7 cellular contexts compared by ENCODE assay signal in genomic region chr6:26033132-26033941, GRCh38. TPM values are rescaled to one million over a fixed set of nuclear protein-coding genes. Genes with fewer than 3 reads are reported as not detected.
A peak's percentile ranks its signal among the peaks of the same experiment; 100 is the strongest.
DNase-seq lines count a peak whose midpoint lies in the region; ATAC-seq, FAIRE-seq and TF ChIP-seq lines count a peak whose summit lies in the region.

No MANE protein-coding gene starts in this region.

- H3K36me3 ChIP-seq in heart left ventricle (no peaks in the 10 kb centered on the region), pancreas (no peaks in the 10 kb centered on the region)

- H3K27me3 ChIP-seq in heart left ventricle: no peaks in the 10 kb centered on the region
- no peaks in the 10 kb centered on the region for H3K27me3 ChIP-seq in pancreas

- H3K4me1 ChIP-seq in heart left ventricle (peaks cover 0 to 31% (median 18%) of the 10 kb centered on the region in 12 donors), pancreas (peaks cover 0 to 9% (median 0%) of the 10 kb centered on the region in 3 donors)

- 0 to 1% (median 0%) methylated on average over 40 to 46 of the region's 46 CpGs for WGBS in heart left ventricle, 4 donors
- WGBS in pancreas, 2 donors: 1 to 2% methylated on average over 46 of the region's 46 CpGs

- H3K9me3 ChIP-seq in heart left ventricle (no peaks in the 10 kb centered on the region), pancreas (no peaks in the 10 kb centered on the region)

- DNase-seq in GM13977 (ENCODE audit: low spot score) (peak; percentile 82), MV-4-11 (lab: John Stamatoyannopoulos, UW) (peak; percentile 96), SK-N-DZ (ENCODE audit: low spot score) (peak; percentile 91), amniotic stem cell (lab: John Stamatoyannopoulos, UW) (peak; percentile 82), heart left ventricle (peak; percentile 56 to 81 (median 63)), pancreas (peak; percentile 51 to 81 (median 68))

- peak; percentile 92 for FAIRE-seq in pancreas (lab: Jason Lieb, UNC)

- TF ChIP-seq CTCF in GM13977 (IDR thresholded peaks at IDR 0.05; ENCODE audit: extremely low read depth, insufficient read depth, missing control alignments) (no peak), heart left ventricle (IDR thresholded peaks at IDR 0.05) (no peak), pancreas (IDR thresholded peaks at IDR 0.05) (no peak)

- TF ChIP-seq POLR2A in heart left ventricle (IDR thresholded peaks at IDR 0.05): peak in 1 of 2 donors; percentile 94

- intact Hi-C loops in heart left ventricle (cut with DNase I) (loop anchor here in 5 of 10 donors (1.0 to 10.0 kb wide), 5 partner anchors 10 to 171 kb away; a partner anchor contains a TSS), pancreas (cut with DNase I) (no loop called here)

- peak overlapping the region; percentile 40 to 69 (median 60) for H3K4me3 ChIP-seq in heart left ventricle
- H3K4me3 ChIP-seq in pancreas: peak overlapping the region; percentile 22 to 49 (median 34)

- in situ Hi-C loops in GM13977 (cut with MboI; ENCODE audit: low pct_unique_long_range_greater_than_20kb, low sequenced_read_pairs, unreplicated experiment): loop anchor here (10.0 kb wide), 2 partner anchors 1101 to 1841 kb away; a partner anchor contains a TSS

- ATAC-seq in HG02623 (IDR thresholded peaks at IDR 0.05; ENCODE audit: unreplicated experiment) (peak; percentile 64), heart left ventricle (peak; percentile 84 to 92 (median 90)), pancreas (peak; percentile 85 to 91 (median 88))

- peak overlapping the region; percentile 36 to 87 (median 80) for H3K27ac ChIP-seq in heart left ventricle
- H3K27ac ChIP-seq in pancreas: peak overlapping the region; percentile 58 to 89 (median 74)

RNA-seq across cellular contexts. Expression of gene HFE, which starts 53.9 kb away (rescaled TPM):
- polyA plus RNA-seq in SK-N-DZ (2014; cell fraction: cytosol; rRNA removed): not detected in 2 replicates
- polyA plus RNA-seq in SK-N-DZ (2014; cell fraction: nucleus; rRNA removed): not detected in 2 replicates
- total RNA-seq in heart left ventricle (10 to 100 TPM in 1 of 9 donors, 1 to 10 TPM in 8; 1.9 to 13.9 (median 3.0) TPM), pancreas (10 to 100 TPM in 1 of 6 donors, 1 to 10 TPM in 5; 3.1 to 10.2 (median 3.8) TPM)
- polyA plus RNA-seq in heart left ventricle (1 to 10 TPM; 1.6 to 1.7 TPM), pancreas (1 to 10 TPM; 3.4 to 3.9 TPM)

Comparison
In these comparisons a context has a peak if more than half of its experiments do, and no peak if none do; other contexts are left out.
1. Peak in every context shown above with its lines: DNase-seq, ATAC-seq, H3K4me3 ChIP-seq and H3K27ac ChIP-seq.